Comparison of ENCODE assay signal across 16 cellular contexts in the genomic region with DNA sequence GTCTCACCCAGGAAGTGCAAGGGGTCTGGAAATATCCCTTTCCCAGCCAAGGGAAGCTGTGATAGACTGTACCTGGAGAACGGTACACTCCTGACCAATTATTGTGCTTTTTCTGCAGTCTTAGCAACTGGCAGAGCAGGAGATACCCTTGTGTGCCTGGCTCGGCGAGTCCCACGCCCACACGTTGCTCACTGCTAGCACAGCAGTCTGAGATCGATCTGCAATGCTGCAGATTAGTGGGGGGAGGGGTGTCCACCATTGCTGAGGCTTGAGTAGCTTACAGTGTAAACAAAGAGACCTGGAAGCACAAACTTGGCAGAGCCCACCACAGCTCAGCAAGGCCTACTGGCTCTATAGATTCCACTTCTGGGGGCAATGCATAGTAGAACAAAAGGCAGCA.
A peak's percentile ranks its signal among the peaks of the same experiment; 100 is the strongest.
DNase-seq lines count a peak whose midpoint lies in the region; ATAC-seq, FAIRE-seq and TF ChIP-seq lines count a peak whose summit lies in the region.
"Had no signal": no experiment of that assay in that cellular context is flagged by ENCODE, and none has a peak within 500 bp of the region (broad histone marks: within the 10 kb centered on the region; RNA-seq: fewer than 3 reads in every experiment).

No MANE protein-coding gene starts in this region.

- H3K9ac ChIP-seq in HepG2 (ENCODE audit: insufficient read depth, low read depth, low read length), result no peak overlapping the region

- no peak overlapping the region for H3K27ac ChIP-seq in HepG2 (ENCODE audit: extremely low read length, insufficient read depth, low read length)
- H3K27ac ChIP-seq in left lung, result no peak overlapping the region

- ATAC-seq in HepG2 (no peak), left lung (no peak)

- no peaks in the 10 kb centered on the region for H3K79me2 ChIP-seq in HepG2 (ENCODE audit: insufficient read depth, low read length)

- POLR2A ChIA-PET in HepG2 (lab: Yijun Ruan, JAX), result no interaction called here

- no peak for TF ChIP-seq EP300 in HepG2 (IDR thresholded peaks at IDR 0.05; ENCODE audit: low read depth in 2 of 2, low read length in 2 of 2)
- TF ChIP-seq EP300 in HepG2 (CRISPR knock-in tag; IDR thresholded peaks at IDR 0.05; ENCODE audit: borderline replicate concordance), result no peak

- H3K4me1 ChIP-seq in HepG2 (ENCODE audit: insufficient read depth, low read length) (no peaks in the 10 kb centered on the region), left lung (no peaks in the 10 kb centered on the region)
- H3K4me1 ChIP-seq: HAP-1 had no signal

- CTCF ChIA-PET in HepG2 (lab: Yijun Ruan, JAX; ENCODE audit: low intra/inter-chr PET ratio, low total read pairs), result no interaction called here

- DNase-seq in NCI-H82 (lab: John Stamatoyannopoulos, UW) (peak; percentile 35), NCI-H82 treated with DMSO at 0.1 percent for 48 hours (lab: John Stamatoyannopoulos, UW; ENCODE audit: unreplicated experiment) (no peak), NCI-H1092 treated with DMSO at 0.1 percent for 48 hours (lab: John Stamatoyannopoulos, UW) (peak; percentile 11), HepG2 (ENCODE audit: low spot score) (no peak), retinal pigment epithelial cell (ENCODE audit: low read depth) (peak; percentile 7), H54 (ENCODE audit: insufficient read length, low spot score) (no peak), left lung (no peak), RKO (ENCODE audit: low spot score) (no peak)
- DNase-seq: ACHN; C1 segment of cervical spinal cord; CD4-positive, alpha-beta T cell; DMS79; GOT3 had no signal

- no TSS peak for BruUV-seq in HepG2 (replicated peaks; lab: Mats Ljungman, UMichigan)

- H3K9me3 ChIP-seq in HepG2 (ENCODE audit: low read length), result no peaks in the 10 kb centered on the region
- no peaks in the 10 kb centered on the region for H3K9me3 ChIP-seq in left lung
- H3K9me3 ChIP-seq: HAP-1 had no signal

- H3K4me2 ChIP-seq in HepG2 (ENCODE audit: low read depth, low read length), result no peak overlapping the region

- in situ Hi-C loops in HepG2 (cut with HindIII; ENCODE audit: extremely low pct_ligation_motif_present, low pct_unique_long_range_greater_than_20kb), result no loop called here

- H3K36me3 ChIP-seq in HepG2 (replicated peaks in 1 of 2; ENCODE audit: control insufficient read depth in 1 of 2, insufficient read depth in 2 of 2, low read length in 2 of 2) (no peaks in the 10 kb centered on the region), left lung (no peaks in the 10 kb centered on the region)
- H3K36me3 ChIP-seq: HAP-1 had no signal

- intact Hi-C loops in HepG2 (cut with micrococcal nuclease; ENCODE audit: unreplicated experiment), result no loop called here
- intact Hi-C loops in left lung (cut with DNase I), result no loop called here

- H3K4me3 ChIP-seq in HepG2 (replicated peaks in 1 of 3; ENCODE audit: insufficient read depth in 1 of 3, low read depth in 2 of 3, low read length in 3 of 3) (no peak overlapping the region), retinal pigment epithelial cell (ENCODE audit: low read length) (no peak overlapping the region), left lung (no peak overlapping the region)
- H3K4me3 ChIP-seq: HAP-1 had no signal

- no peak for FAIRE-seq in HepG2 (lab: Jason Lieb, UNC)
- FAIRE-seq in H54 (lab: Jason Lieb, UNC), result no peak
- FAIRE-seq: G401.6, GM12891 had no signal

- WGBS in HepG2 (ENCODE audit: low lambda C conversion rate), result no CpG with 5 or more reads among the region's 6 CpGs

- TF ChIP-seq POLR2A in HepG2 (IDR thresholded peaks at IDR 0.05; ENCODE audit: insufficient read depth in 1 of 2, low read depth in 2 of 2, low read length in 2 of 2), result no peak
- TF ChIP-seq POLR2A in H54 (IDR thresholded peaks at IDR 0.05; ENCODE audit: low read depth, low read length), result no peak

- TF ChIP-seq RAD21 in HepG2 (CRISPR knock-in tag; IDR thresholded peaks at IDR 0.05), result no peak

- no peak for TF ChIP-seq CTCF in HepG2 (CRISPR knock-in tag; IDR thresholded peaks at IDR 0.05)
- TF ChIP-seq CTCF in retinal pigment epithelial cell (conservative IDR thresholded peaks at IDR 0.05; ENCODE audit: low read depth, low read length), result no peak
- no peak for TF ChIP-seq CTCF in left lung (IDR thresholded peaks at IDR 0.05)

- H4K20me1 ChIP-seq in HepG2 (ENCODE audit: insufficient read depth, low read length), result no peaks in the 10 kb centered on the region

- H3K27me3 ChIP-seq in HepG2 (ENCODE audit: control insufficient read depth in 1 of 2, insufficient read depth in 2 of 2, low read length in 2 of 2), result no peaks in the 10 kb centered on the region
- no peaks in the 10 kb centered on the region for H3K27me3 ChIP-seq in left lung

- no peak overlapping the region for H2AFZ ChIP-seq in HepG2 (ENCODE audit: low read length)

TF ChIP-seq in HepG2, 621 proteins besides CTCF, POLR2A, EP300 and RAD21:
- TF ChIP-seq, protein P1, sequence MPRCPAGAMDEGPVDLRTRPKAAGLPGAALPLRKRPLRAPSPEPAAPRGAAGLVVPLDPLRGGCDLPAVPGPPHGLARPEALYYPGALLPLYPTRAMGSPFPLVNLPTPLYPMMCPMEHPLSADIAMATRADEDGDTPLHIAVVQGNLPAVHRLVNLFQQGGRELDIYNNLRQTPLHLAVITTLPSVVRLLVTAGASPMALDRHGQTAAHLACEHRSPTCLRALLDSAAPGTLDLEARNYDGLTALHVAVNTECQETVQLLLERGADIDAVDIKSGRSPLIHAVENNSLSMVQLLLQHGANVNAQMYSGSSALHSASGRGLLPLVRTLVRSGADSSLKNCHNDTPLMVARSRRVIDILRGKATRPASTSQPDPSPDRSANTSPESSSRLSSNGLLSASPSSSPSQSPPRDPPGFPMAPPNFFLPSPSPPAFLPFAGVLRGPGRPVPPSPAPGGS (CRISPR knock-in tag; IDR thresholded peaks at IDR 0.05), result no peak
- TF ChIP-seq ATF6 (CRISPR knock-in tag; conservative IDR thresholded peaks at IDR 0.05), result no peak
- peak; percentile 41; the same call in 1 of the 2 replicates for TF ChIP-seq ZNF281 (CRISPR knock-in tag; IDR thresholded peaks at IDR 0.05; ENCODE audit: borderline replicate concordance)
- no peak for TF ChIP-seq ZNF563 (CRISPR knock-in tag; IDR thresholded peaks at IDR 0.05)
- TF ChIP-seq ZNF382 (CRISPR knock-in tag; IDR thresholded peaks at IDR 0.05; ENCODE audit: borderline replicate concordance), result no peak

Comparison
In these comparisons a context has a peak if more than half of its experiments do, and no peak if none do; other contexts are left out.
1. DNase-seq: peak in NCI-H82 (single experiment), NCI-H1092 treated with DMSO at 0.1 percent for 48 hours (single experiment) and retinal pigment epithelial cell (single experiment); none in NCI-H82 treated with DMSO at 0.1 percent for 48 hours (single experiment), HepG2 (single experiment), H54 (single experiment), left lung (0 of 2) and RKO (single experiment).